ENCODE assay signal across 8 cellular contexts in genomic region chr3:67349551-67350174, GRCh38.
DNase-seq lines count a peak whose midpoint lies in the region; ATAC-seq and TF ChIP-seq lines count a peak whose summit lies in the region.

No MANE protein-coding gene starts in this region.

- peaks cover 0 to 5% (median 0%) of the 10 kb centered on the region in 4 donors for H3K9me3 ChIP-seq in stomach

- no peaks in the 10 kb centered on the region for H3K4me1 ChIP-seq in stomach

- TF ChIP-seq CTCF in stomach (IDR thresholded peaks at IDR 0.05): no peak

- H3K27ac Mint-ChIP-seq in natural killer cell treated with Interleukin-12 subunit alpha and Interleukin-12 subunit beta and Interleukin-15 and Interleukin-18, amount 100 ng/mL, for 72 hours: no peak overlapping the region

- TF ChIP-seq POLR2A in stomach (IDR thresholded peaks at IDR 0.05): no peak

- H3K36me3 Mint-ChIP-seq in natural killer cell treated with Interleukin-12 subunit alpha and Interleukin-12 subunit beta and Interleukin-15 and Interleukin-18, amount 100 ng/mL, for 72 hours: peaks cover 6% of the 10 kb centered on the region

- no peak overlapping the region for H3K4me3 Mint-ChIP-seq in natural killer cell treated with Interleukin-12 subunit alpha and Interleukin-12 subunit beta and Interleukin-15 and Interleukin-18, amount 100 ng/mL, for 72 hours

- DNase-seq in HT1080 (ENCODE audit: low read depth): peak; percentile 85
- no peak for DNase-seq in natural killer cell treated with Interleukin-12 subunit alpha and Interleukin-12 subunit beta and Interleukin-15 and Interleukin-18, amount 100 ng/mL, for 72 hours (ENCODE audit: low spot score)
- no peak for DNase-seq in stomach
- DNase-seq in H7: no peak
- no peak for DNase-seq in NCI-H1105 (lab: John Stamatoyannopoulos, UW)
- no peak for DNase-seq in NCI-H446 (lab: John Stamatoyannopoulos, UW)

- peaks cover 7% of the 10 kb centered on the region for H3K9me3 Mint-ChIP-seq in natural killer cell treated with Interleukin-12 subunit alpha and Interleukin-12 subunit beta and Interleukin-15 and Interleukin-18, amount 100 ng/mL, for 72 hours

- no peak overlapping the region for H3K27ac ChIP-seq in stomach

- peaks cover 4 to 8% of the 10 kb centered on the region in 2 donors for H3K27me3 Mint-ChIP-seq in natural killer cell treated with Interleukin-12 subunit alpha and Interleukin-12 subunit beta and Interleukin-15 and Interleukin-18, amount 100 ng/mL, for 72 hours

- H3K4me1 Mint-ChIP-seq in natural killer cell treated with Interleukin-12 subunit alpha and Interleukin-12 subunit beta and Interleukin-15 and Interleukin-18, amount 100 ng/mL, for 72 hours (ENCODE audit: low read depth in 2 of 2): peaks cover 6 to 10% of the 10 kb centered on the region in 2 donors

- no peaks in the 10 kb centered on the region for H3K27me3 ChIP-seq in stomach
- no peaks in the 10 kb centered on the region for H3K27me3 ChIP-seq in H7 (ENCODE audit: control insufficient read depth, insufficient read depth, low read length)

- intact Hi-C loops in stomach (cut with DNase I; ENCODE audit: low total_unique reads): no loop called here

- H3K36me3 ChIP-seq in stomach (no peaks in the 10 kb centered on the region), H7 (replicated peaks; ENCODE audit: control insufficient read depth, insufficient read depth, low read length) (no peaks in the 10 kb centered on the region)

- no peak for TF ChIP-seq EP300 in stomach (IDR thresholded peaks at IDR 0.05)

- ATAC-seq in GM18861 (IDR thresholded peaks at IDR 0.05; ENCODE audit: unreplicated experiment): peak; percentile 96
- peak; percentile 95 for ATAC-seq in GM21786 (IDR thresholded peaks at IDR 0.05; ENCODE audit: unreplicated experiment)
- ATAC-seq in natural killer cell treated with Interleukin-12 subunit alpha and Interleukin-12 subunit beta and Interleukin-15 and Interleukin-18, amount 100 ng/mL, for 72 hours: peak; percentile 83 to 88

- H3K4me3 ChIP-seq in stomach (no peak overlapping the region), H7 (ENCODE audit: insufficient read depth, low read depth, low read length) (no peak overlapping the region)
